ENCODE assay signal across 18 cellular contexts in the genomic region with DNA sequence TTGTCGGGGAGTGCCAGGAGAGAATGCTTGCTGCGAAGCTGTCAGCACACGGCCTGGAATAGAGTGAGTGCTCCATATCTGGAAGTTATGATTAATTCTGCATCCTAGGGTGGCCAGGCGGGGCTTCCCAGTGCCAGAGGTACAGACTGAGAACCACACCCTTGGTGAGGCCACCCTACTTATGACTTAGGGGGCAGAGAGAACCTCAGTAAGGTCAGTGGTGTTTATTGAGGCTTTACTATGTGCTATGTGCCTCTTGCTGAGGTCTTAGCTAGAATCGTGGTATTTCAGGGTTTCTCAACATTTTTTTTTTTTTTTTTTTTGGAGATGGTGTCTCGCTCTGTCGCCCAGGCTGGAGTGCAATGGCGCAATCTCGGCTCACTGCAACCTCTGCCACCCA. TPM values are rescaled to one million over a fixed set of nuclear protein-coding genes. Genes with fewer than 3 reads are reported as not detected.
DNase-seq lines count a peak whose midpoint lies in the region; ATAC-seq and TF ChIP-seq lines count a peak whose summit lies in the region.
"Had no signal": no experiment of that assay in that cellular context is flagged by ENCODE, and none has a peak within 500 bp of the region (broad histone marks: within the 10 kb centered on the region; RNA-seq: fewer than 3 reads in every experiment).

No MANE protein-coding gene starts in this region.

- no peaks in the 10 kb centered on the region for H3K27me3 ChIP-seq in Loucy (ENCODE audit: insufficient read depth, low read length, poor library complexity, severe bottlenecking)
- H3K27me3 ChIP-seq: cardiac muscle cell, foreskin keratinocyte had no signal

- TF ChIP-seq CTCF in Loucy (conservative IDR thresholded peaks at IDR 0.05; ENCODE audit: low read length), result no peak
- TF ChIP-seq CTCF in nephron progenitor cell (IDR thresholded peaks at IDR 0.05), result no peak

- peak overlapping the region; percentile 42 for H3K27ac Mint-ChIP-seq in T-helper 2 cell treated with Interferon-gamma antibody and Interleukin-4, amounts not matched to agents 5 μg/mL and 100 μg/mL, for 36 hours
- H3K27ac Mint-ChIP-seq in activated naive CD8-positive, alpha-beta T cell treated with anti-CD3 and anti-CD28 coated beads for 36 hours, result peak overlapping the region; percentile 69
- peak overlapping the region; percentile 75 for H3K27ac Mint-ChIP-seq in stimulated activated effector memory CD8-positive, alpha-beta T cell treated with anti-CD3 and anti-CD28 coated beads, Interleukin-12 subunit alpha, Interleukin-12 subunit beta, amount 100 ng/mL, for 72 hours
- no peak overlapping the region for H3K27ac Mint-ChIP-seq in nephron progenitor cell

- H3K4me3 Mint-ChIP-seq in T-helper 2 cell treated with Interferon-gamma antibody and Interleukin-4, amounts not matched to agents 5 μg/mL and 100 μg/mL, for 36 hours, result peak overlapping the region; percentile 57
- no peak overlapping the region for H3K4me3 Mint-ChIP-seq in activated naive CD8-positive, alpha-beta T cell treated with anti-CD3 and anti-CD28 coated beads for 36 hours
- peak overlapping the region; percentile 21 for H3K4me3 Mint-ChIP-seq in stimulated activated effector memory CD8-positive, alpha-beta T cell treated with anti-CD3 and anti-CD28 coated beads, Interleukin-12 subunit alpha, Interleukin-12 subunit beta, amount 100 ng/mL, for 72 hours
- H3K4me3 Mint-ChIP-seq in nephron progenitor cell, result no peak overlapping the region

- no peaks in the 10 kb centered on the region for H4K20me1 ChIP-seq in Loucy (ENCODE audit: insufficient read depth, low read length, poor library complexity, severe bottlenecking)

- H2AFZ ChIP-seq in Loucy (ENCODE audit: low read length), result no peak overlapping the region

- peaks cover 24% of the 10 kb centered on the region for H3K4me1 Mint-ChIP-seq in T-helper 2 cell treated with Interferon-gamma antibody and Interleukin-4, amounts not matched to agents 5 μg/mL and 100 μg/mL, for 36 hours (ENCODE audit: low read depth)
- peaks cover 18% of the 10 kb centered on the region for H3K4me1 Mint-ChIP-seq in activated naive CD8-positive, alpha-beta T cell treated with anti-CD3 and anti-CD28 coated beads for 36 hours
- peaks cover 33% of the 10 kb centered on the region for H3K4me1 Mint-ChIP-seq in stimulated activated effector memory CD8-positive, alpha-beta T cell treated with anti-CD3 and anti-CD28 coated beads, Interleukin-12 subunit alpha, Interleukin-12 subunit beta, amount 100 ng/mL, for 72 hours
- peaks cover 27% of the 10 kb centered on the region for H3K4me1 Mint-ChIP-seq in nephron progenitor cell

- ATAC-seq in stimulated activated effector memory CD8-positive, alpha-beta T cell treated with anti-CD3 and anti-CD28 coated beads, Interleukin-12 subunit alpha, Interleukin-12 subunit beta, amount 100 ng/mL, for 72 hours, result peak; percentile 29
- ATAC-seq in HG03565 (IDR thresholded peaks at IDR 0.05; ENCODE audit: unreplicated experiment), result no peak
- ATAC-seq: foreskin keratinocyte, left ventricle myocardium superior, psoas muscle, SK-N-SH treated with all-trans-retinoic acid at 6 μM for 48 hours had no signal

- no peak for DNase-seq in T-helper 2 cell treated with Interferon-gamma antibody and Interleukin-4, amounts not matched to agents 5 μg/mL and 100 μg/mL, for 36 hours (ENCODE audit: low spot score)
- DNase-seq in T-helper 2 cell, result no peak
- no peak for DNase-seq in activated naive CD8-positive, alpha-beta T cell treated with anti-CD3 and anti-CD28 coated beads for 36 hours
- no peak for DNase-seq in stimulated activated effector memory CD8-positive, alpha-beta T cell treated with anti-CD3 and anti-CD28 coated beads, Interleukin-12 subunit alpha, Interleukin-12 subunit beta, amount 100 ng/mL, for 72 hours (ENCODE audit: low spot score in 2 of 2)
- DNase-seq in NCI-H1092 (lab: John Stamatoyannopoulos, UW), result no peak
- DNase-seq in nephron progenitor cell, result no peak
- DNase-seq: activated CD4-positive, alpha-beta T cell treated with anti-CD3 and anti-CD28 coated beads for 1 hour; activated effector memory CD4-positive, alpha-beta T cell treated with anti-CD3 and anti-CD28 coated beads, Interleukin-2, amount 50 U/mL, for 16 hours; foreskin keratinocyte; left ventricle myocardium superior; NCI-H187; psoas muscle had no signal

- H3F3A ChIP-seq in Loucy (ENCODE audit: low read depth), result 0 out of 2 replicates have a peak, but pooled peaks cover 5% of the 10 kb centered on the region

- peak overlapping the region; percentile 59 for H3K4me3 ChIP-seq in Loucy (ENCODE audit: low read length, poor library complexity, severe bottlenecking)
- H3K4me3 ChIP-seq: A549, cardiac muscle cell, psoas muscle had no signal

- no peaks in the 10 kb centered on the region for H3K79me2 ChIP-seq in Loucy (ENCODE audit: insufficient read depth, low read length)

- H3K36me3 Mint-ChIP-seq in T-helper 2 cell treated with Interferon-gamma antibody and Interleukin-4, amounts not matched to agents 5 μg/mL and 100 μg/mL, for 36 hours (ENCODE audit: low read depth), result peaks cover 39% of the 10 kb centered on the region
- H3K36me3 Mint-ChIP-seq in activated naive CD8-positive, alpha-beta T cell treated with anti-CD3 and anti-CD28 coated beads for 36 hours, result peaks cover 18% of the 10 kb centered on the region
- peaks cover 55% of the 10 kb centered on the region for H3K36me3 Mint-ChIP-seq in stimulated activated effector memory CD8-positive, alpha-beta T cell treated with anti-CD3 and anti-CD28 coated beads, Interleukin-12 subunit alpha, Interleukin-12 subunit beta, amount 100 ng/mL, for 72 hours
- H3K36me3 Mint-ChIP-seq in nephron progenitor cell (ENCODE audit: low read depth), result peaks cover 14% of the 10 kb centered on the region

- peaks cover 7% of the 10 kb centered on the region for H3K9me3 Mint-ChIP-seq in T-helper 2 cell treated with Interferon-gamma antibody and Interleukin-4, amounts not matched to agents 5 μg/mL and 100 μg/mL, for 36 hours
- H3K9me3 Mint-ChIP-seq in activated naive CD8-positive, alpha-beta T cell treated with anti-CD3 and anti-CD28 coated beads for 36 hours, result peaks cover 3% of the 10 kb centered on the region
- H3K9me3 Mint-ChIP-seq in stimulated activated effector memory CD8-positive, alpha-beta T cell treated with anti-CD3 and anti-CD28 coated beads, Interleukin-12 subunit alpha, Interleukin-12 subunit beta, amount 100 ng/mL, for 72 hours, result no peaks in the 10 kb centered on the region
- no peaks in the 10 kb centered on the region for H3K9me3 Mint-ChIP-seq in nephron progenitor cell

- H3K27me3 Mint-ChIP-seq in T-helper 2 cell treated with Interferon-gamma antibody and Interleukin-4, amounts not matched to agents 5 μg/mL and 100 μg/mL, for 36 hours (ENCODE audit: low read depth), result no peaks in the 10 kb centered on the region
- H3K27me3 Mint-ChIP-seq in activated naive CD8-positive, alpha-beta T cell treated with anti-CD3 and anti-CD28 coated beads for 36 hours, result no peaks in the 10 kb centered on the region
- no peaks in the 10 kb centered on the region for H3K27me3 Mint-ChIP-seq in nephron progenitor cell (ENCODE audit: low read depth, poor library complexity)

- peaks cover 40% of the 10 kb centered on the region for H3K4me1 ChIP-seq in Loucy (ENCODE audit: insufficient read depth, low read length, poor library complexity, severe bottlenecking)
- H3K4me1 ChIP-seq: A549, psoas muscle had no signal

- peak overlapping the region; percentile 68 for H3K4me2 ChIP-seq in Loucy (ENCODE audit: low read depth, low read length, poor library complexity, severe bottlenecking)
- H3K4me2 ChIP-seq: A549 had no signal

- H3K9ac ChIP-seq in Loucy (ENCODE audit: low read depth, low read length, poor library complexity, severe bottlenecking), result peak overlapping the region; percentile 55

- H3K36me3 ChIP-seq in Loucy (ENCODE audit: insufficient read depth, low read length), result no peaks in the 10 kb centered on the region
- H3K36me3 ChIP-seq: cardiac muscle cell had no signal

- H3K9me2 ChIP-seq in Loucy (replicated peaks; ENCODE audit: low read depth, low read length), result no peaks in the 10 kb centered on the region

- H3K9me3 ChIP-seq in Loucy (ENCODE audit: insufficient read depth, low read depth, low read length), result no peaks in the 10 kb centered on the region
- H3K9me3 ChIP-seq: A549, psoas muscle had no signal

RNA-seq across cellular contexts. Expression of a gene that starts 20.1 kb away (rescaled TPM):
- total RNA-seq in activated naive CD8-positive, alpha-beta T cell treated with anti-CD3 and anti-CD28 coated beads for 36 hours, result 1 to 10 TPM; 1.8 to 1.9 TPM
- total RNA-seq: left ventricle myocardium superior, myocyte, psoas muscle had no signal

RNA-seq across cellular contexts. Expression of a gene that starts 23.1 kb away (rescaled TPM):
- total RNA-seq in activated naive CD8-positive, alpha-beta T cell treated with anti-CD3 and anti-CD28 coated beads for 36 hours, result 10 to 100 TPM; 44.0 to 44.4 TPM

Comparison
In these comparisons a context has a peak if more than half of its experiments do, and no peak if none do; other contexts are left out.
1. H3K4me3 Mint-ChIP-seq: peak in T-helper 2 cell treated with Interferon-gamma antibody and Interleukin-4, amounts not matched to agents 5 μg/mL and 100 μg/mL, for 36 hours (single experiment) and stimulated activated effector memory CD8-positive, alpha-beta T cell treated with anti-CD3 and anti-CD28 coated beads, Interleukin-12 subunit alpha, Interleukin-12 subunit beta, amount 100 ng/mL, for 72 hours (single experiment); none in activated naive CD8-positive, alpha-beta T cell treated with anti-CD3 and anti-CD28 coated beads for 36 hours (single experiment) and nephron progenitor cell (single experiment).